ENCODE assay signal across 8 cellular contexts in the genomic region with DNA sequence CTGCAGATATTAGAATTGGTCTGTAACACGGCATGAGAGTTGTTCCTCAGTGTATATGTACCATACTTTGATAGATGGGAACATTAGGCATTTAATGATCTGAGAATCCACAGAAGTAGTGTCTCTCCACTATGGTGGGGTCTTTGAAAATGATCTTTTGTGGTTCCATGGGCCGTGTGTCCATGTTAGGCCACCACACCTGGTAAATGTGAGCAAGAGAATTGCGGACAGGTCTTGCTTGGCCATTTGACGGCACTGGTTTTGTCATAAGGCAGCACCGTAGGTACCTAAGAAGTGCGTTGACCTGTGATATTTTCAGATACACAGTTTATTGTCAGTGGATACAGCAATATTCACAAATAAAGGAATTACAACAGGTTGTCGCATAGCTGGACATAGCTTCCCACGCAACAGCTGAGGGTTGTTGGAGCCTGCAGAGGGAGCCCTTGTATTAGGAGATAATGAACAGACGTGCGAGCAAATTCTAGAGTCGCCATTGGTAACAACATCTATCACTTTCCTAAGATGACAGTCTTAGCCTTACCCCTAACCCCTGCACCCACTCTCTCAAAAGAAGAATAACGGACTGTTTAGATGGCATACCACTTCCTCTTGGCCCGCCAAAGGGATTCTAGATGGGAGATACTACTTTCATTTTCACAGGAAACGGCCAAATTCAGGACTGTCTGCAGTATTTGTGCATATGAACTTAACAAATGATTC.
A peak's percentile ranks its signal among the peaks of the same experiment; 100 is the strongest.
DNase-seq lines count a peak whose midpoint lies in the region; ATAC-seq and TF ChIP-seq lines count a peak whose summit lies in the region.

No MANE protein-coding gene starts in this region.

- DNase-seq in activated T-helper 2 cell treated with anti-CD3 and anti-CD28 coated beads, Interferon-gamma antibody, Interleukin-2, Interleukin-4, amounts not matched to agents 10 μg/mL and 5 μg/mL and 100 μg/mL, durations not matched to agents 14 hours and 24 hours and 36 hours (ENCODE audit: low spot score) = peak; percentile 12
- DNase-seq in foreskin melanocyte (peak; percentile 82), non-pigmented ciliary epithelial cell (ENCODE audit: low read depth) (peak; percentile 28), upper lobe of right lung (no peak)

- H3K27me3 Mint-ChIP-seq in activated T-helper 2 cell treated with anti-CD3 and anti-CD28 coated beads, Interferon-gamma antibody, Interleukin-2, Interleukin-4, amounts not matched to agents 10 μg/mL and 5 μg/mL and 100 μg/mL, durations not matched to agents 14 hours and 24 hours and 36 hours (ENCODE audit: low read depth) = peaks cover 16% of the 10 kb centered on the region

- TF ChIP-seq CTCF in DOHH2 (IDR thresholded peaks at IDR 0.05; ENCODE audit: low read depth, low read length, poor library complexity, severe bottlenecking) (peak; percentile 92), OCI-LY3 (IDR thresholded peaks at IDR 0.05; ENCODE audit: low read depth, low read length) (peak; percentile 75), upper lobe of right lung (IDR thresholded peaks at IDR 0.05) (peak; percentile 74)

- H2AFZ ChIP-seq in OCI-LY3 (ENCODE audit: low read depth, low read length) = peak overlapping the region; percentile 100

- no peaks in the 10 kb centered on the region for H3K9me3 Mint-ChIP-seq in activated T-helper 2 cell treated with anti-CD3 and anti-CD28 coated beads, Interferon-gamma antibody, Interleukin-2, Interleukin-4, amounts not matched to agents 10 μg/mL and 5 μg/mL and 100 μg/mL, durations not matched to agents 14 hours and 24 hours and 36 hours

- no peaks in the 10 kb centered on the region for H4K20me1 ChIP-seq in DOHH2 (ENCODE audit: control insufficient read depth, insufficient read depth, low read depth, low read length)
- H4K20me1 ChIP-seq in OCI-LY3 (ENCODE audit: insufficient read depth, low read length) = no peaks in the 10 kb centered on the region

- TF ChIP-seq RAD21 in Ishikawa (IDR thresholded peaks at IDR 0.05; ENCODE audit: low read depth) = peak; percentile 96

- H3K4me2 ChIP-seq in DOHH2 (ENCODE audit: low read length) (peak overlapping the region; percentile 59), OCI-LY3 (ENCODE audit: low read length) (peak overlapping the region; percentile 79)

- ATAC-seq in GM21723 (IDR thresholded peaks at IDR 0.05; ENCODE audit: unreplicated experiment) = peak; percentile 87
- ATAC-seq in upper lobe of right lung = peak; percentile 93

- H3K27ac Mint-ChIP-seq in activated T-helper 2 cell treated with anti-CD3 and anti-CD28 coated beads, Interferon-gamma antibody, Interleukin-2, Interleukin-4, amounts not matched to agents 10 μg/mL and 5 μg/mL and 100 μg/mL, durations not matched to agents 14 hours and 24 hours and 36 hours = no peak overlapping the region

- TF ChIP-seq EP300 in Ishikawa (IDR thresholded peaks at IDR 0.05; ENCODE audit: borderline replicate concordance) = no peak

- peaks cover 9% of the 10 kb centered on the region for H3K4me1 Mint-ChIP-seq in activated T-helper 2 cell treated with anti-CD3 and anti-CD28 coated beads, Interferon-gamma antibody, Interleukin-2, Interleukin-4, amounts not matched to agents 10 μg/mL and 5 μg/mL and 100 μg/mL, durations not matched to agents 14 hours and 24 hours and 36 hours (ENCODE audit: low read depth)

- H3K27ac ChIP-seq in DOHH2 (ENCODE audit: low read depth, low read length) (no peak overlapping the region), OCI-LY3 (ENCODE audit: low read length) (no peak overlapping the region), upper lobe of right lung (no peak overlapping the region)

- intact Hi-C loops in activated T-helper 2 cell treated with anti-CD3 and anti-CD28 coated beads, Interferon-gamma antibody, Interleukin-2, Interleukin-4, amounts not matched to agents 10 μg/mL and 5 μg/mL and 100 μg/mL, durations not matched to agents 14 hours and 24 hours and 36 hours (cut with micrococcal nuclease) = loop anchor here (10.0 kb wide), 3 partner anchors 320 to 870 kb away; no protein-coding TSS in a partner anchor
- intact Hi-C loops in upper lobe of right lung (cut with DNase I) = no loop called here

- H3K27me3 ChIP-seq in DOHH2 (ENCODE audit: control insufficient read depth, low read length) (peaks cover 22% of the 10 kb centered on the region; the same call in 1 of the 2 replicates), OCI-LY3 (ENCODE audit: low read depth, low read length) (no peaks in the 10 kb centered on the region), upper lobe of right lung (no peaks in the 10 kb centered on the region)

- H3K9me3 ChIP-seq in DOHH2 (ENCODE audit: control insufficient read depth, insufficient read depth, low read length) (no peaks in the 10 kb centered on the region), OCI-LY3 (ENCODE audit: insufficient read depth, low read length) (no peaks in the 10 kb centered on the region), upper lobe of right lung (no peaks in the 10 kb centered on the region)

- no peaks in the 10 kb centered on the region for H3K36me3 Mint-ChIP-seq in activated T-helper 2 cell treated with anti-CD3 and anti-CD28 coated beads, Interferon-gamma antibody, Interleukin-2, Interleukin-4, amounts not matched to agents 10 μg/mL and 5 μg/mL and 100 μg/mL, durations not matched to agents 14 hours and 24 hours and 36 hours (ENCODE audit: low read depth)

- H3F3A ChIP-seq in DOHH2 (ENCODE audit: control insufficient read depth, insufficient read depth) = no peaks in the 10 kb centered on the region

- peak overlapping the region; percentile 60 for H3K4me3 Mint-ChIP-seq in activated T-helper 2 cell treated with anti-CD3 and anti-CD28 coated beads, Interferon-gamma antibody, Interleukin-2, Interleukin-4, amounts not matched to agents 10 μg/mL and 5 μg/mL and 100 μg/mL, durations not matched to agents 14 hours and 24 hours and 36 hours (ENCODE audit: low read depth)

- H3K79me2 ChIP-seq in DOHH2 (ENCODE audit: control insufficient read depth, low read length) (no peaks in the 10 kb centered on the region), OCI-LY3 (ENCODE audit: low read length) (no peaks in the 10 kb centered on the region)

- H3K9ac ChIP-seq in OCI-LY3 (ENCODE audit: low read length) = peak overlapping the region; percentile 54

- H3K4me1 ChIP-seq in DOHH2 (ENCODE audit: control insufficient read depth, low read length) = peaks cover 4% of the 10 kb centered on the region; the same call in 1 of the 2 replicates
- 0 out of 2 replicates have a peak, but pooled peaks cover 2% of the 10 kb centered on the region for H3K4me1 ChIP-seq in OCI-LY3 (ENCODE audit: low read length)
- no peaks in the 10 kb centered on the region for H3K4me1 ChIP-seq in upper lobe of right lung

- no peaks in the 10 kb centered on the region for H3K9me2 ChIP-seq in DOHH2 (replicated peaks; ENCODE audit: control insufficient read depth, low read length)

- peak overlapping the region; percentile 62 for H3K4me3 ChIP-seq in DOHH2 (ENCODE audit: low read length)
- peak overlapping the region; percentile 84 for H3K4me3 ChIP-seq in OCI-LY3 (ENCODE audit: low read length)
- H3K4me3 ChIP-seq in upper lobe of right lung = peak overlapping the region; percentile 51

- no peaks in the 10 kb centered on the region for H3K36me3 ChIP-seq in DOHH2 (ENCODE audit: control insufficient read depth, low read length)
- no peaks in the 10 kb centered on the region for H3K36me3 ChIP-seq in OCI-LY3 (replicated peaks; ENCODE audit: low read depth, low read length)
- no peaks in the 10 kb centered on the region for H3K36me3 ChIP-seq in upper lobe of right lung

TF ChIP-seq in Ishikawa, 13 proteins besides CTCF, POLR2A, EP300 and RAD21:
- no peak for TF ChIP-seq NFIC (IDR thresholded peaks at IDR 0.05)
- TF ChIP-seq, protein P1, sequence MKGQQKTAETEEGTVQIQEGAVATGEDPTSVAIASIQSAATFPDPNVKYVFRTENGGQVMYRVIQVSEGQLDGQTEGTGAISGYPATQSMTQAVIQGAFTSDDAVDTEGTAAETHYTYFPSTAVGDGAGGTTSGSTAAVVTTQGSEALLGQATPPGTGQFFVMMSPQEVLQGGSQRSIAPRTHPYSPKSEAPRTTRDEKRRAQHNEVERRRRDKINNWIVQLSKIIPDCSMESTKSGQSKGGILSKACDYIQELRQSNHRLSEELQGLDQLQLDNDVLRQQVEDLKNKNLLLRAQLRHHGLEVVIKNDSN (IDR thresholded peaks at IDR 0.05) = no peak
- no peak for TF ChIP-seq YY1 (IDR thresholded peaks at IDR 0.05; ENCODE audit: low read depth)
- TF ChIP-seq CREB1 (IDR thresholded peaks at IDR 0.05; ENCODE audit: low read depth) = no peak
TF ChIP-seq in Ishikawa: peak in this region for 0.
